In genomic region chr5:111635151-111635945, GRCh38 we compare ENCODE assay signal across 18 cellular contexts.
DNase-seq lines count a peak whose midpoint lies in the region; ATAC-seq, FAIRE-seq and TF ChIP-seq lines count a peak whose summit lies in the region.
"Had no signal": no experiment of that assay in that cellular context is flagged by ENCODE, and none has a peak within 500 bp of the region (broad histone marks: within the 10 kb centered on the region; RNA-seq: fewer than 3 reads in every experiment).

No MANE protein-coding gene starts in this region.

- no peaks in the 10 kb centered on the region for H4K20me1 ChIP-seq in HepG2 (ENCODE audit: insufficient read depth, low read length)

- intact Hi-C loops in HepG2 (cut with micrococcal nuclease; ENCODE audit: unreplicated experiment) (no loop called here), right lobe of liver (cut with DNase I) (no loop called here), upper lobe of right lung (cut with DNase I) (no loop called here)

- H3K27me3 ChIP-seq in liver (ENCODE audit: control insufficient read depth in 4 of 4, insufficient read depth in 4 of 4, low read length in 3 of 4) (no peaks in the 10 kb centered on the region), HepG2 (ENCODE audit: control insufficient read depth in 1 of 2, insufficient read depth in 2 of 2, low read length in 2 of 2) (peaks cover 0 to 3% of the 10 kb centered on the region in 2 experiments; a peak in 1 of 5 replicates), right lobe of liver (no peaks in the 10 kb centered on the region), upper lobe of right lung (no peaks in the 10 kb centered on the region)

- 30% methylated on average over 7 of the region's 7 CpGs for whole genome bisulfite sequencing in liver
- WGBS in HepG2 (ENCODE audit: low lambda C conversion rate), result 16% methylated on average over 7 of the region's 7 CpGs
- 30% methylated on average over 7 of the region's 7 CpGs for WGBS in right lobe of liver (ENCODE audit: insufficient coverage, low coverage, low lambda C conversion rate, missing lambda C conversion rate)

- H3K4me1 ChIP-seq in liver (ENCODE audit: control insufficient read depth in 4 of 4, insufficient read depth in 4 of 4, low read length in 3 of 4) (peaks cover 0 to 25% (median 15%) of the 10 kb centered on the region in 4 donors), HepG2 (ENCODE audit: insufficient read depth, low read length) (no peaks in the 10 kb centered on the region), right lobe of liver (peaks cover 0 to 12% (median 0%) of the 10 kb centered on the region in 4 donors), upper lobe of right lung (peaks cover 11% of the 10 kb centered on the region)

- H3K4me1 Mint-ChIP-seq in immature natural killer cell, result no peaks in the 10 kb centered on the region
- H3K4me1 Mint-ChIP-seq: activated naive CD8-positive, alpha-beta T cell treated with anti-CD3 and anti-CD28 coated beads for 36 hours had no signal

- TF ChIP-seq CTCF in liver (IDR thresholded peaks at IDR 0.05; ENCODE audit: low read depth, low read length, missing input control) (no peak), HepG2 (CRISPR knock-in tag; IDR thresholded peaks at IDR 0.05) (no peak), right lobe of liver (IDR thresholded peaks at IDR 0.05) (no peak), upper lobe of right lung (IDR thresholded peaks at IDR 0.05) (no peak)

- H3K9ac ChIP-seq in liver (ENCODE audit: low read depth in 1 of 2, low read length in 2 of 2), result no peak overlapping the region
- no peak overlapping the region for H3K9ac ChIP-seq in HepG2 (ENCODE audit: insufficient read depth, low read depth, low read length)

- no TSS peak for BruUV-seq in HepG2 (replicated peaks; lab: Mats Ljungman, UMichigan)

- no peak overlapping the region for H3K4me3 Mint-ChIP-seq in immature natural killer cell
- H3K4me3 Mint-ChIP-seq: activated naive CD8-positive, alpha-beta T cell treated with anti-CD3 and anti-CD28 coated beads for 36 hours had no signal

- POLR2A ChIA-PET in HepG2 (lab: Yijun Ruan, JAX), result no interaction called here

- FAIRE-seq in HepG2 (lab: Jason Lieb, UNC), result no peak
- no peak for FAIRE-seq in GM12892 (lab: Jason Lieb, UNC)

- H3K27me3 Mint-ChIP-seq in immature natural killer cell (ENCODE audit: low read depth in 3 of 3), result peaks cover 0 to 3% (median 2%) of the 10 kb centered on the region in 3 donors
- H3K27me3 Mint-ChIP-seq: activated naive CD8-positive, alpha-beta T cell treated with anti-CD3 and anti-CD28 coated beads for 36 hours had no signal

- H3K27ac ChIP-seq in liver (ENCODE audit: low read depth in 1 of 2, low read length in 2 of 2), result peak overlapping the region; percentile 78 to 91
- no peak overlapping the region for H3K27ac ChIP-seq in HepG2 (ENCODE audit: extremely low read length, insufficient read depth, low read length)
- peak overlapping the region in 2 of 3 donors; percentile 69 to 78 for H3K27ac ChIP-seq in right lobe of liver
- no peak overlapping the region for H3K27ac ChIP-seq in upper lobe of right lung
- H3K27ac ChIP-seq: epithelial cell of prostate had no signal

- peaks cover 0 to 15% (median 6%) of the 10 kb centered on the region in 6 donors for H3K9me3 Mint-ChIP-seq in immature natural killer cell

- no peak for TF ChIP-seq POLR2A in HepG2 (IDR thresholded peaks at IDR 0.05; ENCODE audit: insufficient read depth in 1 of 2, low read depth in 2 of 2, low read length in 2 of 2)
- TF ChIP-seq POLR2A in right lobe of liver (IDR thresholded peaks at IDR 0.05), result no peak
- TF ChIP-seq POLR2A in GM12892 (IDR thresholded peaks at IDR 0.05; ENCODE audit: low read depth, low read length), result no peak

- TF ChIP-seq EP300 in HepG2 (IDR thresholded peaks at IDR 0.05; ENCODE audit: low read depth in 2 of 2, low read length in 2 of 2), result no peak
- TF ChIP-seq EP300 in HepG2 (CRISPR knock-in tag; IDR thresholded peaks at IDR 0.05; ENCODE audit: borderline replicate concordance), result no peak

- in situ Hi-C loops in HepG2 (cut with HindIII; ENCODE audit: extremely low pct_ligation_motif_present, low pct_unique_long_range_greater_than_20kb), result no loop called here

- CTCF ChIA-PET in HepG2 (lab: Yijun Ruan, JAX; ENCODE audit: low intra/inter-chr PET ratio, low total read pairs), result no interaction called here

- ATAC-seq in HepG2 (no peak), right lobe of liver (peak; percentile 79 to 89 (median 88)), upper lobe of right lung (peak; percentile 27)

- H3K4me2 ChIP-seq in HepG2 (ENCODE audit: low read depth, low read length), result no peak overlapping the region

- TF ChIP-seq RAD21 in liver (IDR thresholded peaks at IDR 0.05), result no peak
- TF ChIP-seq RAD21 in HepG2 (CRISPR knock-in tag; IDR thresholded peaks at IDR 0.05), result no peak

- H2AFZ ChIP-seq in HepG2 (ENCODE audit: low read length), result no peak overlapping the region

- no peak overlapping the region for H3K27ac Mint-ChIP-seq in immature natural killer cell
- H3K27ac Mint-ChIP-seq: activated naive CD8-positive, alpha-beta T cell treated with anti-CD3 and anti-CD28 coated beads for 36 hours had no signal

- H3K36me3 ChIP-seq in liver (ENCODE audit: control insufficient read depth in 4 of 4, insufficient read depth in 3 of 4, low read depth in 1 of 4, low read length in 3 of 4) (no peaks in the 10 kb centered on the region), HepG2 (replicated peaks in 1 of 2; ENCODE audit: control insufficient read depth in 1 of 2, insufficient read depth in 2 of 2, low read length in 2 of 2) (no peaks in the 10 kb centered on the region), right lobe of liver (no peaks in the 10 kb centered on the region), upper lobe of right lung (no peaks in the 10 kb centered on the region)

- H3K9me3 ChIP-seq in liver (ENCODE audit: control insufficient read depth in 4 of 4, low read length in 3 of 4), result peaks cover 9 to 29% (median 15%) of the 10 kb centered on the region in 4 donors
- H3K9me3 ChIP-seq in HepG2 (ENCODE audit: low read length), result peaks cover 23% of the 10 kb centered on the region
- H3K9me3 ChIP-seq in right lobe of liver, result peaks cover 0 to 6% (median 0%) of the 10 kb centered on the region in 4 donors
- no peaks in the 10 kb centered on the region for H3K9me3 ChIP-seq in upper lobe of right lung

- H3K36me3 Mint-ChIP-seq in immature natural killer cell, result peaks cover 0 to 5% (median 5%) of the 10 kb centered on the region in 3 donors

- H3K4me3 ChIP-seq in liver (ENCODE audit: low read depth in 1 of 3, low read length in 3 of 3), result peak overlapping the region in 1 of 3 donors; percentile 6
- no peak overlapping the region for H3K4me3 ChIP-seq in HepG2 (replicated peaks in 1 of 3; ENCODE audit: insufficient read depth in 1 of 3, low read depth in 2 of 3, low read length in 3 of 3)
- H3K4me3 ChIP-seq in right lobe of liver, result peak overlapping the region in 2 of 3 donors; percentile 2 to 17
- H3K4me3 ChIP-seq in upper lobe of right lung, result no peak overlapping the region

- H3K79me2 ChIP-seq in HepG2 (ENCODE audit: insufficient read depth, low read length), result no peaks in the 10 kb centered on the region

- DNase-seq in HepG2 (ENCODE audit: low spot score), result no peak
- DNase-seq in cerebellar cortex (ENCODE audit: low spot score), result peak; percentile 72
- DNase-seq in right lobe of liver, result peak; percentile 31 to 76 (median 68)
- no peak for DNase-seq in upper lobe of right lung
- no peak for DNase-seq in immature natural killer cell
- DNase-seq in activated CD8-positive, alpha-beta memory T cell treated with anti-CD3 and anti-CD28 coated beads, Interleukin-2, amount 50 U/mL, for 48 hours, result no peak
- DNase-seq in GM12892 (ENCODE audit: insufficient read length), result no peak
- DNase-seq: activated CD4-positive, CD25-positive, alpha-beta regulatory T cell treated with anti-CD3 and anti-CD28 coated beads, Interleukin-2, amount 50 U/mL, for 72 hours; activated CD8-positive, alpha-beta memory T cell treated with anti-CD3 and anti-CD28 coated beads, Interleukin-2, amount 50 U/mL, for 4 hours; activated naive CD8-positive, alpha-beta T cell treated with anti-CD3 and anti-CD28 coated beads for 36 hours; COR-L47; mesendoderm; NCI-H510A; occipital lobe; stimulated activated CD4-positive, alpha-beta T cell treated with anti-CD3 and anti-CD28 coated beads, Interleukin-15, amount 100 ng/mL, for 24 hours; T-helper 1 cell had no signal

TF ChIP-seq in liver, 16 proteins besides CTCF, POLR2A, EP300 and RAD21 (continues in another document):
- no peak for TF ChIP-seq FOXA2 (IDR thresholded peaks at IDR 0.05)
- TF ChIP-seq HNF4G (IDR thresholded peaks at IDR 0.05), result peak; percentile 70
- TF ChIP-seq GABPA (IDR thresholded peaks at IDR 0.05 in 1 of 2, conservative IDR thresholded peaks at IDR 0.05 in 1 of 2), result no peak
- peak in 1 of 2 donors; percentile 2 for TF ChIP-seq JUND (IDR thresholded peaks at IDR 0.05)
- TF ChIP-seq FOXA1 (IDR thresholded peaks at IDR 0.05), result no peak

TF ChIP-seq in HepG2, 621 proteins besides CTCF, POLR2A, EP300 and RAD21:
- TF ChIP-seq CCAR2 (optimal IDR thresholded peaks at IDR 0.05; ENCODE audit: low read depth, low read length), result no peak
- TF ChIP-seq POLR2AphosphoS2 (IDR thresholded peaks at IDR 0.05; ENCODE audit: low read depth, low read length), result no peak
- TF ChIP-seq CENPX (CRISPR knock-in tag; IDR thresholded peaks at IDR 0.05), result no peak

Comparison
In these comparisons a context has a peak if more than half of its experiments do, and no peak if none do; other contexts are left out.
1. H3K27ac ChIP-seq: peak in liver (2 of 2) and right lobe of liver (2 of 3); none in HepG2 (single experiment) and upper lobe of right lung (single experiment).
2. H3K4me3 ChIP-seq: peak in right lobe of liver (2 of 3); none in HepG2 (0 of 3) and upper lobe of right lung (single experiment).
3. DNase-seq: peak in cerebellar cortex (single experiment) and right lobe of liver (3 of 3); none in HepG2 (single experiment), upper lobe of right lung (single experiment), immature natural killer cell (0 of 3), activated CD8-positive, alpha-beta memory T cell treated with anti-CD3 and anti-CD28 coated beads, Interleukin-2, amount 50 U/mL, for 48 hours (single experiment) and GM12892 (single experiment).